Comparison of ENCODE assay signal across 23 cellular contexts in genomic region chr18:68399721-68400120, GRCh38.
"Had no signal": no experiment of that assay in that cellular context is flagged by ENCODE, and none has a peak within 500 bp of the region (broad histone marks: within the 10 kb centered on the region; RNA-seq: fewer than 3 reads in every experiment).

No MANE protein-coding gene starts in this region.

- ATAC-seq: activated CD4-positive, CD25-positive, alpha-beta regulatory T cell treated with anti-CD3 and anti-CD28 coated beads, Interleukin-2, amount 50 U/mL, for 24 hours; activated CD8-positive, alpha-beta memory T cell treated with anti-CD3 and anti-CD28 coated beads, Interleukin-2, amount 10 ng/mL, durations not matched to agents 7 days and 5 days; heart right ventricle; left colon had no signal

- H3K4me3 ChIP-seq: ascending aorta, coronary artery, heart right ventricle, sigmoid colon, spleen, testis, vagina had no signal

- H3K27ac ChIP-seq: ascending aorta, coronary artery, heart right ventricle, sigmoid colon, spleen, testis, vagina, VCaP had no signal

- DNase-seq: activated CD4-positive, alpha-beta memory T cell treated with anti-CD3 and anti-CD28 coated beads, Interleukin-2, amount 10 ng/mL, durations not matched to agents 7 days and 5 days; activated CD4-positive, alpha-beta T cell treated with anti-CD3 and anti-CD28 coated beads, Interleukin-2, amount 10 ng/mL, durations not matched to agents 24 days and 14 days; activated CD8-positive, alpha-beta memory T cell treated with anti-CD3 and anti-CD28 coated beads, Interleukin-2, amount 10 ng/mL, durations not matched to agents 7 days and 5 days; activated gamma-delta T cell; activated naive CD4-positive, alpha-beta T cell treated with anti-CD3 and anti-CD28 coated beads, Interleukin-2, amount 50 U/mL, for 16 hours; activated T-cell treated with anti-CD3 and anti-CD28 coated beads for 4 hours; cerebellar nuclear complex; foreskin fibroblast; heart right ventricle; left colon; naive B cell; retina; sigmoid colon; spleen; stimulated activated CD4-positive, alpha-beta T cell treated with anti-CD3 and anti-CD28 coated beads, Interleukin-4, amount 100 ng/mL, for 1 hour; stimulated activated naive CD4-positive, alpha-beta T cell; testis; trophoblast cell had no signal

- H3K9me3 ChIP-seq: ascending aorta, sigmoid colon, testis, vagina had no signal

- H3K36me3 ChIP-seq: ascending aorta, heart right ventricle, sigmoid colon, spleen, vagina had no signal

- H3K4me1 ChIP-seq: ascending aorta, heart right ventricle, sigmoid colon, spleen, testis, vagina had no signal

- H3K27me3 ChIP-seq: ascending aorta, heart right ventricle, sigmoid colon, spleen, testis, vagina had no signal
